Comparison of ENCODE assay signal across 20 cellular contexts in the genomic region with DNA sequence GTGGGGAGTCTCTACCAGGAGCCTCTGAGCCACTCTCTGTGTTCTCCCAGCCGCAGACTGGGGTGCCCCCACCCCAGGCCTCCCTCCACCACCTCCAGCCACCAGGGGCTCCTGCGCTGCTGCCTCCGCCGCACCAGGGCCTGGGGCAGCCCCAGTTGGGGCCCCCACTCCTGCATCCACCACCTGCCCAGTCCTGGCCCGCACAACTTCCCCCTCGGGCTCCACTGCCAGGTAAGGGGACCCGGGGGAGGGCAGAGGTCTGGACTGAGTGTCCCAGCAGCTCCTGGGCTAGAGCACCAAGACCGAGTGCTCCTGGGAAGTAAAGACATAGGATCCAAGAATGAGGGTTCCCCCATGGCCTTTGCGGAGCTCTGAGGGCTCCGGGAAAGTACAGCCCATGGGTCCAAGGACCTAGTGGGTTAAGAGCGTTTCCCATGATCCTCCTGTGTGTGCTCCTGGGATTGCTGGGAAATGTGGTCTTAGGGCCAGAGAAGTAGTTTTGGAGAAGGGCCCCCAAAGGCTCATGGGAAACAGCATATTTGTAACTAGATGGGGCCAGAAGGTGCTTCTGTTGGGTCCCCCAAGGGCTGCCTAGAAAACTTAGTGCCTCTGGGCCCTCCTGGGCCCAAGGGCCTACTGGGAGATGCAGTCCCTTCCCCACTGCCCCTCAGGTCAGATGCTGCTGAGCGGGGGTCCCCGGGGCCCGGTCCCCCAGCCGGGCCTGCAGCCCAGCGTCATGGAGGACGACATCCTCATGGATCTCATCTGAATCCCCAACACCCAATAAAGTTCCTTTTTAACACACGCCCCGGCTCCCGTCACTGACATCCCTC.
"Had no signal": no experiment of that assay in that cellular context is flagged by ENCODE, and none has a peak within 500 bp of the region (broad histone marks: within the 10 kb centered on the region; RNA-seq: fewer than 3 reads in every experiment).

No MANE protein-coding gene starts in this region.

- ATAC-seq: body of pancreas, foreskin keratinocyte, T-cell had no signal

- DNase-seq: activated B cell treated with CpG ODN at 0.5 μM for 24 hours; activated CD4-positive, alpha-beta memory T cell treated with anti-CD3 and anti-CD28 coated beads for 36 hours; activated CD4-positive, alpha-beta T cell treated with anti-CD3 and anti-CD28 coated beads for 4 hours; activated naive CD8-positive, alpha-beta T cell treated with anti-CD3 and anti-CD28 coated beads for 36 hours; activated T-cell treated with anti-CD3 and anti-CD28 coated beads for 4 hours; body of pancreas; central memory CD4-positive, alpha-beta T cell; colonic mucosa; foreskin keratinocyte; glutamatergic neuron; hypothalamus; lower lobe of right lung; sigmoid colon; T-cell; T-helper 9 cell had no signal

- H3K27me3 ChIP-seq: body of pancreas, colonic mucosa, foreskin keratinocyte, neutrophil, sigmoid colon, tibial nerve had no signal

- H2AFZ ChIP-seq: parathyroid adenoma had no signal

- H3K4me1 ChIP-seq: body of pancreas, colonic mucosa, foreskin keratinocyte, lower lobe of right lung, parathyroid adenoma, tibial nerve had no signal

- H3K27ac ChIP-seq: body of pancreas, colonic mucosa, foreskin keratinocyte, lower lobe of right lung, neutrophil, parathyroid adenoma, sigmoid colon, tibial nerve had no signal

- FAIRE-seq: keratinocyte, urothelium cell line had no signal

- H3K9ac ChIP-seq: parathyroid adenoma had no signal

- H3K9me3 ChIP-seq: body of pancreas, colonic mucosa, lower lobe of right lung, neutrophil, sigmoid colon, tibial nerve had no signal

- H3K4me3 ChIP-seq: body of pancreas, colonic mucosa, lower lobe of right lung, sigmoid colon, tibial nerve had no signal

- H3K79me2 ChIP-seq: parathyroid adenoma had no signal
